Comparison of ENCODE assay signal across 12 cellular contexts in genomic region chr13:77516342-77516789, GRCh38. TPM values are rescaled to one million over a fixed set of nuclear protein-coding genes. Genes with fewer than 3 reads are reported as not detected.
DNase-seq lines count a peak whose midpoint lies in the region; ATAC-seq and TF ChIP-seq lines count a peak whose summit lies in the region.
"Had no signal": no experiment of that assay in that cellular context is flagged by ENCODE, and none has a peak within 500 bp of the region (broad histone marks: within the 10 kb centered on the region; RNA-seq: fewer than 3 reads in every experiment).

No MANE protein-coding gene starts in this region.

- H3K36me3 ChIP-seq in KOPT-K1 (ENCODE audit: insufficient read depth, low read length) (no peaks in the 10 kb centered on the region), right lobe of liver (no peaks in the 10 kb centered on the region)

- WGBS in right lobe of liver (ENCODE audit: insufficient coverage, low coverage, low lambda C conversion rate, missing lambda C conversion rate) = 44% methylated on average over 3 of the region's 4 CpGs

- TF ChIP-seq POLR2A in right lobe of liver (IDR thresholded peaks at IDR 0.05) = no peak

- H3K4me3 ChIP-seq in right lobe of liver = no peak overlapping the region

- H3K27ac ChIP-seq in KOPT-K1 (ENCODE audit: low read depth, low read length, poor library complexity, severe bottlenecking) (peak overlapping the region; percentile 14), right lobe of liver (no peak overlapping the region)

- DNase-seq in stimulated activated CD4-positive, alpha-beta T cell treated with anti-CD3 and anti-CD28 coated beads, Interleukin-4, amount 100 ng/mL, for 24 hours = peak; percentile 4
- no peak for DNase-seq in stimulated activated CD4-positive, alpha-beta T cell treated with anti-CD3 and anti-CD28 coated beads, Interleukin-4, amount 100 ng/mL, for 1 hour
- DNase-seq in germinal center (ENCODE audit: low spot score) = no peak
- no peak for DNase-seq in right lobe of liver
- no peak for DNase-seq in ureter (ENCODE audit: low spot score)
- no peak for DNase-seq in DMS 273 treated with DMSO at 0.1 percent for 48 hours (lab: John Stamatoyannopoulos, UW)
- DNase-seq: MV-4-11, RPMI8226 had no signal

- no peaks in the 10 kb centered on the region for H3K4me1 ChIP-seq in right lobe of liver

- H3K9me3 ChIP-seq in KOPT-K1 (ENCODE audit: insufficient read depth, low read length, poor library complexity, severe bottlenecking) (no peaks in the 10 kb centered on the region), right lobe of liver (no peaks in the 10 kb centered on the region)

- ATAC-seq in esophagus mucosa (peak; percentile 41), right lobe of liver (no peak)

- H3K27me3 ChIP-seq in right lobe of liver = no peaks in the 10 kb centered on the region

- intact Hi-C loops in right lobe of liver (cut with DNase I) = no loop called here

- no peak for TF ChIP-seq CTCF in right lobe of liver (IDR thresholded peaks at IDR 0.05)

RNA-seq across cellular contexts. Expression of gene SCEL, which starts 19.1 kb away (rescaled TPM):
- 251 TPM for total RNA-seq in esophagus mucosa
- not detected for total RNA-seq in right lobe of liver
- total RNA-seq in ureter = not detected
- total RNA-seq: cardiac septum, neural crest cell had no signal

Comparison
In these comparisons a context has a peak if more than half of its experiments do, and no peak if none do; other contexts are left out.
1. RNA of gene SCEL, which starts 19.1 kb away (total RNA-seq): 251 TPM in esophagus mucosa (single experiment); not detected in ureter (single experiment) and not detected in right lobe of liver; every median in the first group is over 100 times any median in the second.